Comparison of ENCODE assay signal across 8 cellular contexts in the genomic region with DNA sequence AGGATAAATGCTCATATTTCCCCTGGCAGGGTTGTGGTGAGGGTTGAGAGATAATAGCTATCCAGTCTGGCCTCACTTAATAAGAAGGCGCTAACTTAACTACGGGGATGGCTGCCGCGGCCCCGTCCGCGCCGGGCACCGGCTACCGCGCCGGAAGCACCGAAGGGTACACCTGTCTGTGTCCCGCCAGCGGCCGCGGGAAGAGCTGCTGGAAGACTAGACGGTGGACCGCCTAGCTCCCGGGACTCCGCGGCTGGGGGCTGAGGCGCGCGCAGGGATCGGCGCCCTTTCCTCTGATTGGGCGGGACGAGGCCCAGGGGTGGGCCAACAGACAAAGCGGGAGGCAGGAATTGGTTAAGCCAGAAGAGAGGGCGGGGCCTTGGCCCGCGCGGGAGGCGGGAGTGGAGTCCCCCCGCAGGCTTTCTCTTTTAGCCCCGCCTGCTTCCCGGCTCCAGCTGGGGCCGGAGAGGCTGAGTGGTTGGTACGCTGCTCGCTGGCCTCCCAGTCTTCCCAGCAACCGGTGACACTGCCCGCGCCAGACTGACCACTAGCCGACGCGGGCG.
A peak's percentile ranks its signal among the peaks of the same experiment; 100 is the strongest.
DNase-seq lines count a peak whose midpoint lies in the region; ATAC-seq and TF ChIP-seq lines count a peak whose summit lies in the region.

ZNF672 (plus strand) TSS at position 431 of the 563 bp plus-strand sequence. CDS start 9,051 bp downstream, outside the sequence.

- H3K9me3 ChIP-seq in BLaER1 treated with 17β-estradiol and CSF1 and Interleukin-3, amounts not matched to agents 10 nM and 100 nM (replicated peaks in 1 of 11), result no peaks in the 10 kb centered on the region

- DNase-seq in NCI-H526 (lab: John Stamatoyannopoulos, UW), result peak; percentile 93 to 97
- peak; percentile 93 to 94 for DNase-seq in activated CD4-positive, alpha-beta T cell treated with anti-CD3 and anti-CD28 coated beads for 4 hours
- DNase-seq in choroid plexus epithelial cell (ENCODE audit: low read depth), result peak; percentile 99
- DNase-seq in stimulated activated CD4-positive, alpha-beta T cell treated with anti-CD3 and anti-CD28 coated beads, Interleukin-1b, Interleukin-23, amount 100 ng/mL, for 24 hours (ENCODE audit: low read depth in 4 of 4, low spot score in 1 of 4), result peak; percentile 77 to 94 (median 84)

- no peak for TF ChIP-seq CTCF in choroid plexus epithelial cell (conservative IDR thresholded peaks at IDR 0.05; ENCODE audit: low read depth, low read length)

- H4K20me1 ChIP-seq in BLaER1 treated with 17β-estradiol and CSF1 and Interleukin-3, amounts not matched to agents 10 nM and 100 nM, result peaks cover 8 to 37% (median 24%) of the 10 kb centered on the region in 11 experiments; a peak in 17 of 22 replicates

- ATAC-seq in GM19328 (IDR thresholded peaks at IDR 0.05; ENCODE audit: unreplicated experiment) (peak; percentile 79), HG03469 (IDR thresholded peaks at IDR 0.05; ENCODE audit: unreplicated experiment) (peak; percentile 78)

- peak within 1 kb of the TSS; percentile 74 to 98 (median 91) for H3K4me3 ChIP-seq in BLaER1 treated with 17β-estradiol and CSF1 and Interleukin-3, amounts not matched to agents 10 nM and 100 nM
- peak within 1 kb of the TSS; percentile 95 for H3K4me3 ChIP-seq in choroid plexus epithelial cell (ENCODE audit: low read depth, low read length)

- H3K4me2 ChIP-seq in BLaER1 treated with 17β-estradiol and CSF1 and Interleukin-3, amounts not matched to agents 10 nM and 100 nM, result peak within 1 kb of the TSS; percentile 90 to 98 (median 94)

- H3K9ac ChIP-seq in BLaER1 treated with 17β-estradiol and CSF1 and Interleukin-3, amounts not matched to agents 10 nM and 100 nM, result peak within 1 kb of the TSS; percentile 88 to 99 (median 96)

- H3K27ac ChIP-seq in BLaER1 treated with 17β-estradiol and CSF1 and Interleukin-3, amounts not matched to agents 10 nM and 100 nM, result peak within 1 kb of the TSS; percentile 89 to 100 (median 96)
- peak within 1 kb of the TSS; percentile 99 for H3K27ac ChIP-seq in layer of hippocampus (ENCODE audit: low read depth, low read length)

- H3K36me3 ChIP-seq in BLaER1 treated with 17β-estradiol and CSF1 and Interleukin-3, amounts not matched to agents 10 nM and 100 nM, result peaks cover 0 to 11% (median 4%) of the 10 kb centered on the region in 11 experiments; a peak in 7 of 22 replicates

- peaks cover 59 to 67% (median 65%) of the 10 kb centered on the region in 10 experiments for H3K4me1 ChIP-seq in BLaER1 treated with 17β-estradiol and CSF1 and Interleukin-3, amounts not matched to agents 10 nM and 100 nM

- no peaks in the 10 kb centered on the region for H3K27me3 ChIP-seq in BLaER1 treated with 17β-estradiol and CSF1 and Interleukin-3, amounts not matched to agents 10 nM and 100 nM
- H3K27me3 ChIP-seq in layer of hippocampus (ENCODE audit: control insufficient read depth, insufficient read depth, low read length), result no peaks in the 10 kb centered on the region

Comparison
In these comparisons a context has a peak if more than half of its experiments do, and no peak if none do; other contexts are left out.
1. Peak in every context shown above with its lines: DNase-seq, ATAC-seq, H3K4me3 ChIP-seq and H3K27ac ChIP-seq.